ENCODE assay signal across 21 cellular contexts in the genomic region with DNA sequence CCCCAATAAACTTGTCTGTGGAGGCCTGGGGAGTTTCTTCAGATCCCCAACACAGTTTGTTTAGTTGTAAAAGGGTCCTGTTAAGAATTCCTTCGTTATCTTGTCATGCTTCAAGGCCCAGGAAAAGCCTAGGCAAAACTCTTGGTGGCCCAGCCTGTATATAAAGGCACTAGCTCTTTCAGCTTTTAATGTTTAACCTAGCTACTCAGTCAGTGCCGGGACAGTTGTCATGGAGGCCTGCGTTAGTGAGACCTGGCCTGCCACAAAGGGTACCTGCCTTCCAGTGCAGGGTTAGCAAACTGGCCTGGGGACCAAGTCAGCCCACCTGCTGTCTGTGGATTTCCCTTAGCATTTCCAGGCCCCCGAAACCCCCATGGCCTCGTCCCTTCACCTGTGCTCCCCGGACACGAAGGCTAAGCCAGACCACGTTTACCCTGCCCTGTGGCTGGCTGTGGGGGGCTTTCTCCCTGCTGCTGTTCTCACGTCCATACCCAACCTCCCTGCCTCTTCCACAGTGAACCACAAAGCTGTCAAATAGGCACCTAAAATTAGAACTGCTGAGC.
DNase-seq lines count a peak whose midpoint lies in the region; ATAC-seq and TF ChIP-seq lines count a peak whose summit lies in the region.
"Had no signal": no experiment of that assay in that cellular context is flagged by ENCODE, and none has a peak within 500 bp of the region (broad histone marks: within the 10 kb centered on the region; RNA-seq: fewer than 3 reads in every experiment).

No MANE protein-coding gene starts in this region.

- TF ChIP-seq CTCF in MCF 10A (IDR thresholded peaks at IDR 0.05; ENCODE audit: unreplicated experiment): no peak

- H3K9me3 Mint-ChIP-seq in MCF 10A (ENCODE audit: unreplicated experiment): peaks cover 21% of the 10 kb centered on the region

- H3K4me3 Mint-ChIP-seq in MCF 10A (ENCODE audit: unreplicated experiment): no peak overlapping the region

- DNase-seq in cardiac septum (ENCODE audit: low spot score) (peak; percentile 41), left ventricle myocardium superior (no peak), left kidney (ENCODE audit: low read depth, low spot score) (peak; percentile 74), posterior vena cava (ENCODE audit: low spot score) (peak; percentile 71), NCI-H2171 (lab: John Stamatoyannopoulos, UW) (no peak), MCF 10A (ENCODE audit: unreplicated experiment) (no peak), HUDEP-2 (lab: John Stamatoyannopoulos, UW; ENCODE audit: unreplicated experiment in 76 of 76) (no peak), NCI-H1048 (lab: John Stamatoyannopoulos, UW) (no peak)
- DNase-seq: C1 segment of cervical spinal cord; DMS 273 treated with DMSO at 0.1 percent for 48 hours; GDM1; GOT3; KG1; MG63; NCI-H1092 treated with DMSO at 0.1 percent for 48 hours; NCI-H2227 treated with DMSO at 0.1 percent for 48 hours; NCI-H526 treated with DMSO at 0.1 percent for 48 hours; NK-92 treated with Interleukin-12 subunit alpha and Interleukin-12 subunit beta, amount 100 ng/mL, for 24 hours; OCI-M1; SIG-M5 had no signal

- no peaks in the 10 kb centered on the region for H3K36me3 Mint-ChIP-seq in MCF 10A (ENCODE audit: insufficient read depth, unreplicated experiment)

- no peak for ATAC-seq in left ventricle myocardium superior
- ATAC-seq: GM12878 had no signal

- POLR2A ChIA-PET in MCF 10A (lab: Yijun Ruan, JAX): no interaction called here

- BruUV-seq in MCF 10A (replicated peaks; lab: Mats Ljungman, UMichigan): no TSS peak

- CTCF ChIA-PET in MCF 10A (lab: Yijun Ruan, JAX): no interaction called here

- intact Hi-C loops in cardiac septum (cut with DNase I): no loop called here
- intact Hi-C loops in left ventricle myocardium superior (cut with micrococcal nuclease): no loop called here
- intact Hi-C loops in posterior vena cava (cut with DNase I): no loop called here
- intact Hi-C loops in MCF 10A (cut with micrococcal nuclease): no loop called here

- peaks cover 4% of the 10 kb centered on the region for H3K27me3 Mint-ChIP-seq in MCF 10A (ENCODE audit: insufficient read depth, unreplicated experiment)

- no peaks in the 10 kb centered on the region for H3K4me1 Mint-ChIP-seq in MCF 10A (ENCODE audit: insufficient read depth, unreplicated experiment)

- H3K27ac Mint-ChIP-seq in MCF 10A (ENCODE audit: low read depth, unreplicated experiment): no peak overlapping the region

Comparison
In these comparisons a context has a peak if more than half of its experiments do, and no peak if none do; other contexts are left out.
1. DNase-seq: peak in cardiac septum (single experiment), left kidney (single experiment) and posterior vena cava (single experiment); none in left ventricle myocardium superior (single experiment), NCI-H2171 (single experiment), MCF 10A (single experiment), HUDEP-2 (0 of 76) and NCI-H1048 (single experiment).